In genomic region chr6:44226368-44227137, GRCh38 we compare ENCODE assay signal across 7 cellular contexts. TPM values are rescaled to one million over a fixed set of nuclear protein-coding genes. Genes with fewer than 3 reads are reported as not detected.
A peak's percentile ranks its signal among the peaks of the same experiment; 100 is the strongest.
DNase-seq lines count a peak whose midpoint lies in the region; ATAC-seq, FAIRE-seq and TF ChIP-seq lines count a peak whose summit lies in the region.
"Had no signal": no experiment of that assay in that cellular context is flagged by ENCODE, and none has a peak within 500 bp of the region (broad histone marks: within the 10 kb centered on the region; RNA-seq: fewer than 3 reads in every experiment).

No MANE protein-coding gene starts in this region.

- no peak for FAIRE-seq in RCC 7860 (lab: Jason Lieb, UNC)

- intact Hi-C loops in OCI-LY7 (cut with micrococcal nuclease; ENCODE audit: unreplicated experiment) (loop anchor here (10.0 kb wide), 2 partner anchors 452 to 522 kb away; partner anchors contain the start of gene VEGFA), Right ventricle myocardium superior (cut with DNase I) (no loop called here)

- H3K36me3 ChIP-seq in OCI-LY7 (ENCODE audit: insufficient read depth, low read length): peaks cover 42% of the 10 kb centered on the region
- H3K36me3 ChIP-seq in subcutaneous abdominal adipose tissue (ENCODE audit: control insufficient read depth in 5 of 5, insufficient read depth in 5 of 5, low read length in 5 of 5): peaks cover 0 to 42% (median 33%) of the 10 kb centered on the region in 5 donors

- CTCF ChIA-PET in OCI-LY7 (lab: Charles Lee; ENCODE audit: unreplicated experiment): no interaction called here

- peak overlapping the region; percentile 99 for H3K4me2 ChIP-seq in OCI-LY7 (ENCODE audit: low read length)

- no peak for TF ChIP-seq CTCF in OCI-LY7 (conservative IDR thresholded peaks at IDR 0.05; ENCODE audit: low read length)

- peaks cover 27% of the 10 kb centered on the region for H3K79me2 ChIP-seq in OCI-LY7 (ENCODE audit: insufficient read depth, low read depth, low read length)

- H3K9ac ChIP-seq in subcutaneous abdominal adipose tissue (ENCODE audit: low read length in 5 of 5): peak overlapping the region; percentile 47 to 66 (median 57)

- H3K9me3 ChIP-seq in OCI-LY7 (ENCODE audit: low read length) (no peaks in the 10 kb centered on the region), subcutaneous abdominal adipose tissue (ENCODE audit: control insufficient read depth in 5 of 5, low read length in 5 of 5) (no peaks in the 10 kb centered on the region)

- H3K4me1 ChIP-seq in OCI-LY7 (ENCODE audit: insufficient read depth, low read length, poor library complexity, severe bottlenecking): peaks cover 42% of the 10 kb centered on the region
- peaks cover 24 to 91% (median 88%) of the 10 kb centered on the region in 5 donors for H3K4me1 ChIP-seq in subcutaneous abdominal adipose tissue (ENCODE audit: control insufficient read depth in 5 of 5, insufficient read depth in 5 of 5, low read length in 5 of 5)

- H3K9me2 ChIP-seq in OCI-LY7 (ENCODE audit: insufficient read depth, low read length): no peaks in the 10 kb centered on the region

- no TSS peak for BruUV-seq in OCI-LY7 (replicated peaks; lab: Mats Ljungman, UMichigan)

- no peak overlapping the region for H2AFZ ChIP-seq in OCI-LY7 (ENCODE audit: low read length)

- H3K4me3 ChIP-seq in OCI-LY7 (ENCODE audit: low read depth, low read length, poor library complexity, severe bottlenecking): no peak overlapping the region
- H3K4me3 ChIP-seq in subcutaneous abdominal adipose tissue (ENCODE audit: low read depth in 1 of 5, low read length in 5 of 5): peak overlapping the region in 3 of 5 donors; percentile 14 to 62 (median 23)

- POLR2A ChIA-PET in OCI-LY7 (lab: Charles Lee): interaction anchor here (3.9 kb wide), 1 partner anchor 9 kb away, joined by 15 read pairs; no protein-coding TSS in a partner anchor

- DNase-seq in OCI-LY7 (ENCODE audit: low spot score) (no peak), Right ventricle myocardium superior (peak; percentile 75), RCC 7860 (ENCODE audit: low spot score) (no peak), SHP77 (lab: John Stamatoyannopoulos, UW) (no peak)
- DNase-seq in stimulated activated CD4-positive, alpha-beta T cell treated with anti-CD3 and anti-CD28 coated beads, Interleukin-12 subunit alpha, Interleukin-12 subunit beta, amount 100 ng/mL, for 4 hours: no peak
- DNase-seq: activated gamma-delta T cell had no signal

- peak; percentile 50 for ATAC-seq in Right ventricle myocardium superior (ENCODE audit: poor library complexity)

- peaks cover 10% of the 10 kb centered on the region for H4K20me1 ChIP-seq in OCI-LY7 (ENCODE audit: insufficient read depth, low read length)

- no peaks in the 10 kb centered on the region for H3K27me3 ChIP-seq in subcutaneous abdominal adipose tissue (ENCODE audit: control insufficient read depth in 5 of 5, insufficient read depth in 4 of 5, low read length in 5 of 5)

- H3K27ac ChIP-seq in OCI-LY7 (ENCODE audit: low read depth, low read length, poor library complexity, severe bottlenecking) (no peak overlapping the region), subcutaneous abdominal adipose tissue (ENCODE audit: low read depth, low read length) (peak overlapping the region; percentile 99)

RNA-seq across cellular contexts. Expression of gene SLC29A1, which starts 3.2 kb away (rescaled TPM):
- total RNA-seq in OCI-LY7 (2014; rRNA removed; shearing (Covaris generic)): 51.5 and 52.6 TPM in 2 replicates
- total RNA-seq in OCI-LY7 (2022): 54.1 and 64.6 TPM in 2 replicates
- total RNA-seq in Right ventricle myocardium superior: 181 TPM

RNA-seq across cellular contexts. Expression of gene MYMX, which starts 9.8 kb away (rescaled TPM):
- total RNA-seq in OCI-LY7 (2014; rRNA removed; shearing (Covaris generic)): not detected in 2 replicates
- total RNA-seq in OCI-LY7 (2022) (not detected in 2 replicates), Right ventricle myocardium superior (0.56 TPM)

RNA-seq across cellular contexts. Expression of gene HSP90AB1, which starts 20.3 kb away (rescaled TPM):
- total RNA-seq in OCI-LY7 (2014; rRNA removed; shearing (Covaris generic)): 911 and 1,004 TPM in 2 replicates
- total RNA-seq in OCI-LY7 (2022) (1,055 and 1,282 TPM in 2 replicates), Right ventricle myocardium superior (853 TPM)

RNA-seq across cellular contexts. Expression of gene SLC35B2, which starts 30.8 kb away (rescaled TPM):
- 10.1 and 13.9 TPM in 2 replicates for total RNA-seq in OCI-LY7 (2014; rRNA removed; shearing (Covaris generic))
- total RNA-seq in OCI-LY7 (2022) (15.3 and 16.5 TPM in 2 replicates), Right ventricle myocardium superior (19.4 TPM)

RNA-seq across cellular contexts. Expression of gene NFKBIE, which starts 38.8 kb away (rescaled TPM):
- 27.5 and 43.1 TPM in 2 replicates for total RNA-seq in OCI-LY7 (2014; rRNA removed; shearing (Covaris generic))
- total RNA-seq in OCI-LY7 (2022): 22.4 and 24.8 TPM in 2 replicates
- 3.7 TPM for total RNA-seq in Right ventricle myocardium superior
